In the genomic region with DNA sequence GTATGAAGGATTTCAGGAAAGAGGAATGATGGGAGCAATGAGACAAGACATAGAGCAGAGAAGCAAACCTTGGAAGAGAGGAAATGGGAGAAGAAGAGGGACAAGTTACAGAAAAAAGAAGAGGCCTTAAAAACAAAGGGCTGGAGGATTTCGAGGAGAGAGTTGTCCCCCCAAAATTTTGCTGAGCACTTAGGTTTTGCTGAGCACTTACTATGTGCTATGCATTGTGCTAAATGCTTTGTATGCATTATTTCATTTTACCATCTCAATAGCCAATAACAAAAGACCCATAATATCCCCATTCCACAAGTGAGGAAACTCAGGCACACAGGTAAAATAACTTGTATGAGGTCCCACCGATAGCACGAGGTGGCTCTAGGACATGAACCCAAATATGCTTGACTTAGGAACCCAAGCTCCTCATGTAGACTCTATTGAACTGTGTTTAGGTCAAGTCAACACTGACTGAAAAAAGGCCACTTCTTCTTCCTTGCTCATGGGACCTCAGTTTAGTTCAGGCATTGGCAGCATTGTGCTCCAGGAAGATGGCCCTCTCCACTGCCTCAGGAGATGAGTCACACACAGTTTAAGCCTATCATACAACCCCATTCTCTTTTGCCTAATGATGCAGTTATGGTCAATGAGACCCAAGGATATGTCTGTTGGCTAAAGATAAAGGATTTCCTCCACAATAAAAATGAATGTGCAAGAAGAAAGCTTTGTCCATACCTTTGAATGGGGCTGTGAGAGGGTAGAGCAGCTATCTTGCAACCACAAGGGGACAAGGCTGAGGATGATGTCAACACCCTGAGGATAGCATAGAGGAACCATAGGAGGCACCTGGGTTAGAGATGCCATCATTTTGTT, we compare ENCODE assay signal across 1 cellular context.
TF ChIP-seq lines count a peak whose summit lies in the region.

No MANE protein-coding gene starts in this region.

TF ChIP-seq in GM12878, 131 proteins besides CTCF, POLR2A, EP300 and RAD21:
- TF ChIP-seq IKZF2 (IDR thresholded peaks at IDR 0.05) = no peak
- TF ChIP-seq, protein P1, sequence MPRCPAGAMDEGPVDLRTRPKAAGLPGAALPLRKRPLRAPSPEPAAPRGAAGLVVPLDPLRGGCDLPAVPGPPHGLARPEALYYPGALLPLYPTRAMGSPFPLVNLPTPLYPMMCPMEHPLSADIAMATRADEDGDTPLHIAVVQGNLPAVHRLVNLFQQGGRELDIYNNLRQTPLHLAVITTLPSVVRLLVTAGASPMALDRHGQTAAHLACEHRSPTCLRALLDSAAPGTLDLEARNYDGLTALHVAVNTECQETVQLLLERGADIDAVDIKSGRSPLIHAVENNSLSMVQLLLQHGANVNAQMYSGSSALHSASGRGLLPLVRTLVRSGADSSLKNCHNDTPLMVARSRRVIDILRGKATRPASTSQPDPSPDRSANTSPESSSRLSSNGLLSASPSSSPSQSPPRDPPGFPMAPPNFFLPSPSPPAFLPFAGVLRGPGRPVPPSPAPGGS (IDR thresholded peaks at IDR 0.05; ENCODE audit: borderline replicate concordance, insufficient read depth, low read depth, low read length, poor library complexity, severe bottlenecking) = no peak
TF ChIP-seq in GM12878: peak in this region for 0.
